In the genomic region with DNA sequence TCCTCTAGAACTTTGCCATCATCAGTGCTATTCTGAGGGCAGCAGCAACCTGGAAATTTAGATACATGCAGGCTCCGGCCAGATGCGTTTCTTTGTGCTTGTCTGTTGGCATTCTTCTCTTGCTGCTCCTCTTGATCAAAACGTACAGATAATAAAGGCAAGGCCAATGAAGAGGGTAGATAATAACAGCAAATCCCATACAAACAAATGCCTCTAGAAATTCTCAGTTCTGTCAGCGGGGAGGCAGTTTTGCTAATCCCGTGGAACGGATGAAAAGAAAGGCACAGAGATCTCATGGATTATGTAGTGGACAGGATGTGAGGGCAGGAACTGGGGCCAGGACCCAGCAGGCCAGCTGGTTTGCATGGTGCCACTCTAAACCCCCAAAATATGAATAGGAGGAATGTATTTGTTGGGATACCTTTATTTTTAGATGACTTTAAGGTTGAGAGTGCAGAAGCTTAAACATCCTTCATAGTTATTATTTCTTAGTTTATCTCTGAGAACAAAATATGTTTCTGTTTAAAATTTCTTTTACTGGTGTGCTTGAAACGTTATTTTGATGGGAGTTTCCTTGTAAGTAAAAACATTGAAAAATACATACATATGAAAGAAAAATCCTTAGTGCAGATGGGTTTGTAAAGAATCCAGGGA, we compare ENCODE assay signal across 8 cellular contexts. TPM values are rescaled to one million over a fixed set of nuclear protein-coding genes. Genes with fewer than 3 reads are reported as not detected.
A peak's percentile ranks its signal among the peaks of the same experiment; 100 is the strongest.
DNase-seq lines count a peak whose midpoint lies in the region; ATAC-seq and TF ChIP-seq lines count a peak whose summit lies in the region.

No MANE protein-coding gene starts in this region.

- H3K9me3 Mint-ChIP-seq in chondrocyte (ENCODE audit: low read depth) = no peaks in the 10 kb centered on the region

- peaks cover 33% of the 10 kb centered on the region for H3K4me1 Mint-ChIP-seq in chondrocyte (ENCODE audit: low read depth)

- H3K4me3 Mint-ChIP-seq in chondrocyte (ENCODE audit: unreplicated experiment) = peak overlapping the region; percentile 89

- TF ChIP-seq CTCF in chondrocyte (IDR thresholded peaks at IDR 0.05) = no peak

- ATAC-seq in GM21786 (IDR thresholded peaks at IDR 0.05; ENCODE audit: unreplicated experiment) (no peak), GM19324 (IDR thresholded peaks at IDR 0.05; ENCODE audit: low FRiP score, unreplicated experiment) (no peak), esophagus mucosa (no peak)

- DNase-seq in Daoy (ENCODE audit: low read depth) (peak; percentile 19), NCI-H69 (lab: John Stamatoyannopoulos, UW) (peak; percentile 68), chondrocyte (ENCODE audit: low spot score) (no peak), midbrain (lab: John Stamatoyannopoulos, UW) (peak; percentile 16)
- DNase-seq in activated CD4-positive, alpha-beta T cell treated with anti-CD3 and anti-CD28 coated beads for 1 hour = no peak

- peak overlapping the region; percentile 85 for H3K27ac Mint-ChIP-seq in chondrocyte (ENCODE audit: unreplicated experiment)

- H3K27me3 Mint-ChIP-seq in chondrocyte (ENCODE audit: low read depth) = no peaks in the 10 kb centered on the region

- H3K36me3 Mint-ChIP-seq in chondrocyte (ENCODE audit: low read depth) = no peaks in the 10 kb centered on the region

RNA-seq across cellular contexts. Expression of a gene that starts 1.5 kb away (rescaled TPM):
- total RNA-seq in Daoy (2014; rRNA removed; shearing (Covaris generic)) = 18.3 and 25.7 TPM in 2 replicates
- 29.8 to 39.7 TPM (median 31.3 TPM) in 3 replicates for total RNA-seq in chondrocyte
- total RNA-seq in esophagus mucosa = 9.8 TPM

RNA-seq across cellular contexts. Expression of a gene that starts 2.2 kb away (rescaled TPM):
- 18.8 and 21.1 TPM in 2 replicates for total RNA-seq in Daoy (2014; rRNA removed; shearing (Covaris generic))
- total RNA-seq in chondrocyte (30.4 to 39.9 TPM (median 30.7 TPM) in 3 replicates), esophagus mucosa (17.4 TPM)

RNA-seq across cellular contexts. Expression of a gene that starts 55.3 kb away (rescaled TPM):
- total RNA-seq in Daoy (2014; rRNA removed; shearing (Covaris generic)) = 51.0 and 80.6 TPM in 2 replicates
- total RNA-seq in chondrocyte (17.9 to 23.9 TPM (median 18.7 TPM) in 3 replicates), esophagus mucosa (8.2 TPM)

Comparison
In these comparisons a context has a peak if more than half of its experiments do, and no peak if none do; other contexts are left out.
1. DNase-seq: peak in Daoy (single experiment), NCI-H69 (single experiment) and midbrain (single experiment); none in chondrocyte (single experiment) and activated CD4-positive, alpha-beta T cell treated with anti-CD3 and anti-CD28 coated beads for 1 hour (single experiment).